In the genomic region with DNA sequence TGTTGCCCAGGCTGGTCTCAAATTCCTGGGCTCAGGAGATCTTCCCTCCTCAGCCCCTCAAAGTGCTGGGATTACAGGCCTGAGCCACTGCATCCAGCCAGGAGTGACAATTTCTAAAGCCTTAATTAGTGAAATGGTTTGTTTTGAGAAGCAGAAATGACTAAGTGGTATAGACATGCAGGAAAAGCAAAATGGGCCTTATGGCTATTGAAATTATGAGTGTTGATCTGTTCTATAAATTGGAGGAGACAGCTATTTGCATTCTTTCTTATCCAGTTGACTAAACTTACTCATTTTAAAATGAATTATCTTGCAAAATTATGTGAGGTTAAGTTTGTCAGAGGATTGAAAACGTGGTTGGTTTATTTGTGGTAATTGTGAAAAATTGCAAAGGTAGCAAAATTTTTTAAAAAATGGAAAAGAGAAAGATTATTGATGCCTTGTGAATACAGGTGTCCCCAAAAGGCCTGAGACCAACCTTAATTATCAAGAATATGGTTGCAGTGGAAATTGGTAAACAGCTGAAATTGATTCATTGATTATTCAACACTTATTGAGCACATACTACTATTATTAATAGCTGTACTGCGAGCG, we compare ENCODE assay signal across 1 cellular context.
TF ChIP-seq lines count a peak whose summit lies in the region.

No MANE protein-coding gene starts in this region.

TF ChIP-seq in HepG2, 621 proteins besides CTCF, POLR2A, EP300 and RAD21:
- TF ChIP-seq BORCS8-MEF2B (CRISPR knock-in tag; IDR thresholded peaks at IDR 0.05) (no peak), MEIS2 (CRISPR knock-in tag; IDR thresholded peaks at IDR 0.05) (no peak), TMF1 (CRISPR knock-in tag; IDR thresholded peaks at IDR 0.05; ENCODE audit: low read depth) (no peak), ZC3H4 (CRISPR knock-in tag; IDR thresholded peaks at IDR 0.05; ENCODE audit: borderline replicate concordance) (no peak), ZNF496 (CRISPR knock-in tag; IDR thresholded peaks at IDR 0.05; ENCODE audit: insufficient replicate concordance) (no peak), MAFG (CRISPR knock-in tag; IDR thresholded peaks at IDR 0.05) (no peak), MAFF (IDR thresholded peaks at IDR 0.05; ENCODE audit: low read depth, low read length) (peak; percentile 69), ZMYM4 (CRISPR knock-in tag; IDR thresholded peaks at IDR 0.05) (no peak), CHD2 (IDR thresholded peaks at IDR 0.05; ENCODE audit: low read depth, low read length) (no peak), ZNF562 (CRISPR knock-in tag; IDR thresholded peaks at IDR 0.05; ENCODE audit: borderline replicate concordance) (no peak), MAFK (conservative IDR thresholded peaks at IDR 0.05 in 1 of 2, IDR thresholded peaks at IDR 0.05 in 1 of 2; ENCODE audit: low read length in 2 of 2) (peak; percentile 65 to 84), MXI1 (IDR thresholded peaks at IDR 0.05; ENCODE audit: borderline replicate concordance, low read depth, low read length) (no peak)
- TF ChIP-seq, protein P1, sequence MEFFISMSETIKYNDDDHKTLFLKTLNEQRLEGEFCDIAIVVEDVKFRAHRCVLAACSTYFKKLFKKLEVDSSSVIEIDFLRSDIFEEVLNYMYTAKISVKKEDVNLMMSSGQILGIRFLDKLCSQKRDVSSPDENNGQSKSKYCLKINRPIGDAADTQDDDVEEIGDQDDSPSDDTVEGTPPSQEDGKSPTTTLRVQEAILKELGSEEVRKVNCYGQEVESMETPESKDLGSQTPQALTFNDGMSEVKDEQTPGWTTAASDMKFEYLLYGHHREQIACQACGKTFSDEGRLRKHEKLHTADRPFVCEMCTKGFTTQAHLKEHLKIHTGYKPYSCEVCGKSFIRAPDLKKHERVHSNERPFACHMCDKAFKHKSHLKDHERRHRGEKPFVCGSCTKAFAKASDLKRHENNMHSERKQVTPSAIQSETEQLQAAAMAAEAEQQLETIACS (CRISPR knock-in tag; IDR thresholded peaks at IDR 0.05) = no peak
- TF ChIP-seq, protein P2, sequence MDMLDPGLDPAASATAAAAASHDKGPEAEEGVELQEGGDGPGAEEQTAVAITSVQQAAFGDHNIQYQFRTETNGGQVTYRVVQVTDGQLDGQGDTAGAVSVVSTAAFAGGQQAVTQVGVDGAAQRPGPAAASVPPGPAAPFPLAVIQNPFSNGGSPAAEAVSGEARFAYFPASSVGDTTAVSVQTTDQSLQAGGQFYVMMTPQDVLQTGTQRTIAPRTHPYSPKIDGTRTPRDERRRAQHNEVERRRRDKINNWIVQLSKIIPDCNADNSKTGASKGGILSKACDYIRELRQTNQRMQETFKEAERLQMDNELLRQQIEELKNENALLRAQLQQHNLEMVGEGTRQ (IDR thresholded peaks at IDR 0.05; ENCODE audit: low read depth, low read length) = no peak
- TF ChIP-seq, protein P2 (CRISPR knock-in tag; IDR thresholded peaks at IDR 0.05; ENCODE audit: borderline replicate concordance) = no peak
